In the genomic region with DNA sequence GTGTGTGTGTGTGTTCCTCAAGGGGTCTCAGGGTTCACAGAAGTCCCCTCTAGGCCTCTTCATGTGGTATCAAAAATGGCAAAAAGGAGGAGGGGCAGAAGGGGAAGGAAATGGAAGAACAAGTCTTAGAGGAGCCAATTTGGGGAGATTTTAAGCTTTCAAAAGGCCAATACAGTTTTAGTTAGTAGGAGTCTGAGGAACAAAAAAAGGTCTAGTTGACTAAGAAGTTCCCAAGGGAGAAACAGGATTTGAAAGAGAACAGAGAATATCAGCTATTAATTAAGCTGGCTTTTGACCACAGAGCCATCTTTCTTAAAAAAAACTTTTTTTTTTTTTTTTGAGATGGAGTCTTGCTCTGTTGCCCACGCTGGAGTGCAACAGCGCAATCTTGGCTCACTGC, we compare ENCODE assay signal across 21 cellular contexts. TPM values are rescaled to one million over a fixed set of nuclear protein-coding genes. Genes with fewer than 3 reads are reported as not detected.
A peak's percentile ranks its signal among the peaks of the same experiment; 100 is the strongest.
DNase-seq lines count a peak whose midpoint lies in the region; TF ChIP-seq lines count a peak whose summit lies in the region.
"Had no signal": no experiment of that assay in that cellular context is flagged by ENCODE, and none has a peak within 500 bp of the region (broad histone marks: within the 10 kb centered on the region; RNA-seq: fewer than 3 reads in every experiment).

No MANE protein-coding gene starts in this region.

- H3K4me2 ChIP-seq in KMS-11 (peak overlapping the region; percentile 77), neural progenitor cell (no peak overlapping the region), mammary epithelial cell (ENCODE audit: insufficient read depth, low read depth, low read length) (no peak overlapping the region)
- H3K4me2 ChIP-seq: SK-N-SH had no signal

- TF ChIP-seq EP300 in transverse colon (IDR thresholded peaks at IDR 0.05; ENCODE audit: low read depth): no peak

- H3K36me3 Mint-ChIP-seq in activated T-cell treated with anti-CD3 and anti-CD28 coated beads, Interleukin-2, amount 50 U/mL, for 24 hours (ENCODE audit: low read depth): peaks cover 58% of the 10 kb centered on the region
- peaks cover 11% of the 10 kb centered on the region for H3K36me3 Mint-ChIP-seq in activated naive CD8-positive, alpha-beta T cell
- no peaks in the 10 kb centered on the region for H3K36me3 Mint-ChIP-seq in neural progenitor cell

- no peaks in the 10 kb centered on the region for H3K36me3 ChIP-seq in KMS-11 (ENCODE audit: insufficient read depth)
- H3K36me3 ChIP-seq in neural progenitor cell: no peaks in the 10 kb centered on the region
- H3K36me3 ChIP-seq in transverse colon: no peaks in the 10 kb centered on the region
- no peaks in the 10 kb centered on the region for H3K36me3 ChIP-seq in mammary epithelial cell (ENCODE audit: insufficient read depth, low read length)
- H3K36me3 ChIP-seq in brain microvascular endothelial cell (replicated peaks): no peaks in the 10 kb centered on the region
- H3K36me3 ChIP-seq: ascending aorta had no signal

- no peaks in the 10 kb centered on the region for H4K20me1 ChIP-seq in KMS-11 (ENCODE audit: insufficient read depth)
- no peaks in the 10 kb centered on the region for H4K20me1 ChIP-seq in neural progenitor cell (ENCODE audit: low read depth)
- H4K20me1 ChIP-seq in mammary epithelial cell (ENCODE audit: insufficient read depth, low read length): no peaks in the 10 kb centered on the region

- no peak for TF ChIP-seq CTCF in KMS-11 (conservative IDR thresholded peaks at IDR 0.05; ENCODE audit: low read depth, low read length)
- no peak for TF ChIP-seq CTCF in neural progenitor cell (IDR thresholded peaks at IDR 0.05)
- TF ChIP-seq CTCF in transverse colon (IDR thresholded peaks at IDR 0.05): no peak
- TF ChIP-seq CTCF in mammary epithelial cell (conservative IDR thresholded peaks at IDR 0.05 in 1 of 2, IDR thresholded peaks at IDR 0.05 in 1 of 2; ENCODE audit: extremely low read depth in 1 of 2, insufficient read depth in 1 of 2, low read depth in 1 of 2, low read length in 2 of 2): no peak
- TF ChIP-seq CTCF in brain microvascular endothelial cell (IDR thresholded peaks at IDR 0.05; ENCODE audit: low read depth, low read length, missing control alignments): no peak

- peaks cover 33% of the 10 kb centered on the region for H3K4me1 ChIP-seq in KMS-11 (ENCODE audit: low read depth, poor library complexity, severe bottlenecking)
- H3K4me1 ChIP-seq in neural progenitor cell: peaks cover 8% of the 10 kb centered on the region
- H3K4me1 ChIP-seq in transverse colon: peaks cover 0 to 21% (median 5%) of the 10 kb centered on the region in 4 donors
- H3K4me1 ChIP-seq in mammary epithelial cell (ENCODE audit: insufficient read depth, low read length): no peaks in the 10 kb centered on the region
- H3K4me1 ChIP-seq: ascending aorta had no signal

- H3F3A ChIP-seq in neural progenitor cell (ENCODE audit: low read depth): no peaks in the 10 kb centered on the region

- H3K27ac ChIP-seq in KMS-11 (peak overlapping the region; percentile 51; the same call in 1 of the 2 replicates), neural progenitor cell (no peak overlapping the region), transverse colon (no peak overlapping the region), mammary epithelial cell (ENCODE audit: insufficient read depth, low read depth, low read length) (no peak overlapping the region), brain microvascular endothelial cell (no peak overlapping the region)
- H3K27ac ChIP-seq: ascending aorta had no signal

- intact Hi-C loops in transverse colon (cut with DNase I; ENCODE audit: low total_unique reads): no loop called here
- intact Hi-C loops in mammary epithelial cell (cut with micrococcal nuclease): no loop called here

- in situ Hi-C loops in transverse colon (cut with MboI; ENCODE audit: low pct_ligation_motif_present in 1 of 4, low pct_unique_long_range_greater_than_20kb in 1 of 4, low sequenced_read_pairs in 3 of 4) (no loop called here), mammary epithelial cell (cut with MboI; ENCODE audit: low sequenced_read_pairs in 2 of 2) (no loop called here), brain microvascular endothelial cell (cut with HindIII; ENCODE audit: low pct_ligation_motif_present, low sequenced_read_pairs) (no loop called here)

- H3K4me1 Mint-ChIP-seq in activated T-cell treated with anti-CD3 and anti-CD28 coated beads, Interleukin-2, amount 50 U/mL, for 24 hours (ENCODE audit: low read depth): peaks cover 81% of the 10 kb centered on the region
- peaks cover 79% of the 10 kb centered on the region for H3K4me1 Mint-ChIP-seq in activated naive CD8-positive, alpha-beta T cell (ENCODE audit: low read depth)
- peaks cover 2% of the 10 kb centered on the region for H3K4me1 Mint-ChIP-seq in neural progenitor cell

- H3K27me3 ChIP-seq in KMS-11 (ENCODE audit: insufficient read depth, low read depth) (no peaks in the 10 kb centered on the region), neural progenitor cell (no peaks in the 10 kb centered on the region), transverse colon (no peaks in the 10 kb centered on the region), mammary epithelial cell (ENCODE audit: insufficient read depth, low read length) (no peaks in the 10 kb centered on the region), brain microvascular endothelial cell (replicated peaks) (no peaks in the 10 kb centered on the region)
- H3K27me3 ChIP-seq: ascending aorta had no signal

- H3K9me3 ChIP-seq in neural progenitor cell (ENCODE audit: low read depth) (no peaks in the 10 kb centered on the region), transverse colon (no peaks in the 10 kb centered on the region), mammary epithelial cell (replicated peaks; ENCODE audit: insufficient read depth, low read length) (no peaks in the 10 kb centered on the region)
- H3K9me3 ChIP-seq: ascending aorta, mucosa of descending colon, SK-N-SH had no signal

- 79 to 97% methylated on average over 2 of the region's 2 CpGs for WGBS in transverse colon (ENCODE audit: low coverage in 1 of 2), 2 donors
- 100% methylated on average over 1 of the region's 2 CpGs for WGBS in mammary epithelial cell (ENCODE audit: low coverage, missing lambda C conversion rate)

- dilution Hi-C loops in mammary epithelial cell (cut with HindIII; ENCODE audit: low sequenced_read_pairs): no loop called here

- peak overlapping the region; percentile 62 for H3K4me3 Mint-ChIP-seq in activated T-cell treated with anti-CD3 and anti-CD28 coated beads, Interleukin-2, amount 50 U/mL, for 24 hours
- H3K4me3 Mint-ChIP-seq in activated naive CD8-positive, alpha-beta T cell: peak overlapping the region; percentile 81
- no peak overlapping the region for H3K4me3 Mint-ChIP-seq in neural progenitor cell

- H3K79me2 ChIP-seq in KMS-11 (ENCODE audit: insufficient read depth, low read depth): no peaks in the 10 kb centered on the region; the same call in 1 of the 2 replicates
- peaks cover under 1% of the 10 kb centered on the region for H3K79me2 ChIP-seq in neural progenitor cell (ENCODE audit: low read depth)
- H3K79me2 ChIP-seq in mammary epithelial cell (ENCODE audit: insufficient read depth, low read length): no peaks in the 10 kb centered on the region

- H3K9ac ChIP-seq in KMS-11: no peak overlapping the region
- no peak overlapping the region for H3K9ac ChIP-seq in neural progenitor cell
- H3K9ac ChIP-seq in mammary epithelial cell (ENCODE audit: insufficient read depth, low read length): no peak overlapping the region
- H3K9ac ChIP-seq: SK-N-SH had no signal

- BruUV-seq in mammary epithelial cell (replicated peaks; lab: Mats Ljungman, UMichigan): no TSS peak

- no peak for DNase-seq in activated T-cell treated with anti-CD3 and anti-CD28 coated beads, Interleukin-2, amount 50 U/mL, for 24 hours
- DNase-seq in activated T-cell treated with anti-CD3 and anti-CD28 coated beads, Interleukin-2, amount 50 U/mL, for 48 hours: no peak
- DNase-seq in neural progenitor cell (ENCODE audit: low spot score) (no peak), transverse colon (no peak), mammary epithelial cell (no peak), brain microvascular endothelial cell (no peak)
- DNase-seq: activated CD4-positive, alpha-beta T cell treated with anti-CD3 and anti-CD28 coated beads, Interleukin-2, amount 50 U/mL, for 48 hours; activated effector memory CD4-positive, alpha-beta T cell treated with anti-CD3 and anti-CD28 coated beads, Interleukin-2, amount 50 U/mL, for 16 hours; glutamatergic neuron; mucosa of descending colon; NCI-H2029 treated with DMSO at 0.1 percent for 48 hours; NCI-H446 treated with DMSO at 0.1 percent for 48 hours; NK-92 treated with Interleukin-12 subunit alpha and Interleukin-12 subunit beta, amount 100 ng/mL, for 24 hours; occipital lobe; retina; SK-N-SH; stimulated activated CD4-positive, alpha-beta T cell treated with anti-CD3 and anti-CD28 coated beads, Interleukin-12 subunit alpha, Interleukin-12 subunit beta, amount 100 ng/mL, for 4 hours had no signal

- peak overlapping the region; percentile 63 for H3K27ac Mint-ChIP-seq in activated T-cell treated with anti-CD3 and anti-CD28 coated beads, Interleukin-2, amount 50 U/mL, for 24 hours
- H3K27ac Mint-ChIP-seq in activated naive CD8-positive, alpha-beta T cell: peak overlapping the region; percentile 77
- peak overlapping the region; percentile 76 for H3K27ac Mint-ChIP-seq in neural progenitor cell

- no peaks in the 10 kb centered on the region for H3K27me3 Mint-ChIP-seq in activated T-cell treated with anti-CD3 and anti-CD28 coated beads, Interleukin-2, amount 50 U/mL, for 24 hours
- H3K27me3 Mint-ChIP-seq in activated naive CD8-positive, alpha-beta T cell: no peaks in the 10 kb centered on the region
- H3K27me3 Mint-ChIP-seq in neural progenitor cell (ENCODE audit: insufficient read depth, low read depth): peaks cover 2% of the 10 kb centered on the region

- no peaks in the 10 kb centered on the region for H3K9me3 Mint-ChIP-seq in activated T-cell treated with anti-CD3 and anti-CD28 coated beads, Interleukin-2, amount 50 U/mL, for 24 hours
- no peaks in the 10 kb centered on the region for H3K9me3 Mint-ChIP-seq in activated naive CD8-positive, alpha-beta T cell (ENCODE audit: low read depth)
- no peaks in the 10 kb centered on the region for H3K9me3 Mint-ChIP-seq in neural progenitor cell

- H3K4me3 ChIP-seq in KMS-11 (IDR thresholded peaks at IDR 0.05; ENCODE audit: insufficient read depth, low read depth, low read length) (no peak overlapping the region), neural progenitor cell (no peak overlapping the region), transverse colon (no peak overlapping the region), mammary epithelial cell (replicated peaks in 1 of 3; ENCODE audit: insufficient read depth in 1 of 3, low read depth in 2 of 3, low read length in 3 of 3) (no peak overlapping the region), brain microvascular endothelial cell (ENCODE audit: low read depth, low read length) (no peak overlapping the region)
- H3K4me3 ChIP-seq: ascending aorta, K562, mucosa of descending colon had no signal

- no peak for TF ChIP-seq POLR2A in transverse colon (IDR thresholded peaks at IDR 0.05)

- H2AFZ ChIP-seq in KMS-11 (ENCODE audit: low read depth): no peak overlapping the region
- H2AFZ ChIP-seq in neural progenitor cell (replicated peaks): no peak overlapping the region
- no peak overlapping the region for H2AFZ ChIP-seq in mammary epithelial cell (ENCODE audit: low read depth, low read length)

- CTCF ChIA-PET in mammary epithelial cell (lab: Charles Lee; ENCODE audit: low non-redundant PET): no interaction called here

RNA-seq across cellular contexts. Expression of a gene that starts 7.1 kb away (rescaled TPM):
- 4.4 and 10.2 TPM in 2 replicates for total RNA-seq in neural progenitor cell (ENCODE audit: low replicate concordance)
- 10 to 100 TPM in 2 of 4 donors, 1 to 10 TPM in 2; 7.9 to 12.1 (median 10.3) TPM for total RNA-seq in transverse colon
- total RNA-seq in mammary epithelial cell: 1 to 10 TPM; 2.3 to 5.6 TPM
- polyA plus RNA-seq in mammary epithelial cell: 2.4 TPM
- polyA minus RNA-seq in mammary epithelial cell: 2.1 TPM
